ENCODE assay signal across 1 cellular context in genomic region chr11:107218123-107219084, GRCh38.
TF ChIP-seq lines count a peak whose summit lies in the region.

No MANE protein-coding gene starts in this region.

TF ChIP-seq in HEK293, 187 proteins besides CTCF, POLR2A, EP300 and RAD21 (continued from another document):
- TF ChIP-seq PRDM6 (tag by site-specific recombination; IDR thresholded peaks at IDR 0.05) (peak; percentile 28; the same call in 1 of the 2 replicates), KLF7 (tag by site-specific recombination; IDR thresholded peaks at IDR 0.05; ENCODE audit: borderline replicate concordance) (no peak), BCL11B (tag by site-specific recombination; IDR thresholded peaks at IDR 0.05; ENCODE audit: low read depth) (no peak), ZFP3 (tag by site-specific recombination; IDR thresholded peaks at IDR 0.05; ENCODE audit: low read depth) (no peak), KLF10 (tag by site-specific recombination; IDR thresholded peaks at IDR 0.05) (no peak), ZNF791 (tag by site-specific recombination; IDR thresholded peaks at IDR 0.05) (no peak), ZNF416 (tag by site-specific recombination; IDR thresholded peaks at IDR 0.05) (no peak)
- TF ChIP-seq, protein P1, sequence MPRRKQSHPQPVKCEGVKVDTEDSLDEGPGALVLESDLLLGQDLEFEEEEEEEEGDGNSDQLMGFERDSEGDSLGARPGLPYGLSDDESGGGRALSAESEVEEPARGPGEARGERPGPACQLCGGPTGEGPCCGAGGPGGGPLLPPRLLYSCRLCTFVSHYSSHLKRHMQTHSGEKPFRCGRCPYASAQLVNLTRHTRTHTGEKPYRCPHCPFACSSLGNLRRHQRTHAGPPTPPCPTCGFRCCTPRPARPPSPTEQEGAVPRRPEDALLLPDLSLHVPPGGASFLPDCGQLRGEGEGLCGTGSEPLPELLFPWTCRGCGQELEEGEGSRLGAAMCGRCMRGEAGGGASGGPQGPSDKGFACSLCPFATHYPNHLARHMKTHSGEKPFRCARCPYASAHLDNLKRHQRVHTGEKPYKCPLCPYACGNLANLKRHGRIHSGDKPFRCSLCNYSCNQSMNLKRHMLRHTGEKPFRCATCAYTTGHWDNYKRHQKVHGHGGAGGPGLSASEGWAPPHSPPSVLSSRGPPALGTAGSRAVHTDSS (tag by site-specific recombination; IDR thresholded peaks at IDR 0.05) = peak; percentile 90
